In genomic region chr2:118830886-118831285, GRCh38 we compare ENCODE assay signal across 18 cellular contexts. TPM values are rescaled to one million over a fixed set of nuclear protein-coding genes. Genes with fewer than 3 reads are reported as not detected.
DNase-seq lines count a peak whose midpoint lies in the region; ATAC-seq lines count a peak whose summit lies in the region.
"Had no signal": no experiment of that assay in that cellular context is flagged by ENCODE, and none has a peak within 500 bp of the region (broad histone marks: within the 10 kb centered on the region; RNA-seq: fewer than 3 reads in every experiment).

No MANE protein-coding gene starts in this region.

- WGBS in mesenchymal stem cell = 43% methylated on average over 2 of the region's 2 CpGs

- peaks cover 22% of the 10 kb centered on the region for H3K4me1 ChIP-seq in SJSA1 (replicated peaks)
- peaks cover 9% of the 10 kb centered on the region for H3K4me1 ChIP-seq in mesenchymal stem cell (ENCODE audit: control insufficient read depth, insufficient read depth, low read depth, low read length)
- peaks cover 30% of the 10 kb centered on the region for H3K4me1 ChIP-seq in skeletal muscle satellite cell (ENCODE audit: control insufficient read depth, insufficient read depth, low read length)
- H3K4me1 ChIP-seq: Caco-2, HAP-1 had no signal

- H3K4me3 ChIP-seq in SJSA1 (no peak overlapping the region), mesenchymal stem cell (ENCODE audit: insufficient read depth in 1 of 2, low read depth in 1 of 2, low read length in 2 of 2) (peak overlapping the region in 1 of 2 experiments; percentile 52), skeletal muscle satellite cell (ENCODE audit: low read length) (no peak overlapping the region)
- H3K4me3 ChIP-seq: BLaER1, HAP-1 had no signal

- H4K8ac ChIP-seq in mesenchymal stem cell (ENCODE audit: low read length) = no peak overlapping the region

- no peak overlapping the region for H2AFZ ChIP-seq in mesenchymal stem cell (ENCODE audit: low read depth, low read length)

- no peak overlapping the region for H4K91ac ChIP-seq in mesenchymal stem cell (ENCODE audit: low read length)

- H3K9ac ChIP-seq in mesenchymal stem cell (ENCODE audit: low read length) (peak overlapping the region; percentile 74), skeletal muscle satellite cell (ENCODE audit: low read depth, low read length) (peak overlapping the region; percentile 2)
- H3K9ac ChIP-seq: BLaER1 had no signal

- H3K36me3 ChIP-seq in SJSA1 (no peaks in the 10 kb centered on the region), mesenchymal stem cell (ENCODE audit: control insufficient read depth in 1 of 2, insufficient read depth in 2 of 2, low read depth in 1 of 2, low read length in 2 of 2) (no peaks in the 10 kb centered on the region), skeletal muscle satellite cell (ENCODE audit: insufficient read depth, low read length) (no peaks in the 10 kb centered on the region)
- H3K36me3 ChIP-seq: BLaER1, HAP-1 had no signal

- no peak overlapping the region for H3K14ac ChIP-seq in mesenchymal stem cell (ENCODE audit: low read length in 2 of 2)

- no peak overlapping the region for H2BK120ac ChIP-seq in mesenchymal stem cell (ENCODE audit: low read depth, low read length)

- H3K4ac ChIP-seq in mesenchymal stem cell (ENCODE audit: low read depth in 1 of 2, low read length in 2 of 2) = no peak overlapping the region

- peak; percentile 17 for DNase-seq in AG08395 (ENCODE audit: low spot score)
- DNase-seq in SJSA1 (ENCODE audit: low read depth in 1 of 2, low spot score in 2 of 2) = no peak
- DNase-seq in mesenchymal stem cell = no peak
- no peak for DNase-seq in activated gamma-delta T cell treated with Interleukin-2 at 50 U/mL for 16 hours
- no peak for DNase-seq in T-helper 9 cell
- no peak for DNase-seq in NCI-H524 (lab: John Stamatoyannopoulos, UW)
- DNase-seq: AML-193; Caco-2; CD8-positive, alpha-beta memory T cell; DND-41; GDM1 had no signal

- H3K18ac ChIP-seq in mesenchymal stem cell (ENCODE audit: low read depth in 1 of 2, low read length in 2 of 2) = no peak overlapping the region

- H2BK5ac ChIP-seq in mesenchymal stem cell (ENCODE audit: low read depth, low read length, poor library complexity, severe bottlenecking) = no peak overlapping the region

- H3K27ac ChIP-seq in SJSA1 (0 out of 2 replicates have a peak overlapping the region, but pooled peaks have one; percentile 10), mesenchymal stem cell (ENCODE audit: low read length, poor library complexity, severe bottlenecking) (no peak overlapping the region)
- H3K27ac ChIP-seq: BLaER1, HL-60 had no signal

- no peak overlapping the region for H2BK12ac ChIP-seq in mesenchymal stem cell (ENCODE audit: low read length in 2 of 2)

- ATAC-seq in HG02610 (IDR thresholded peaks at IDR 0.05; ENCODE audit: unreplicated experiment) = no peak

- H2AK5ac ChIP-seq in mesenchymal stem cell (ENCODE audit: low read length, severe bottlenecking) = no peak overlapping the region

- H3K9me3 ChIP-seq in SJSA1 (replicated peaks) = no peaks in the 10 kb centered on the region
- H3K9me3 ChIP-seq in mesenchymal stem cell (ENCODE audit: control insufficient read depth, low read length) = no peaks in the 10 kb centered on the region
- H3K9me3 ChIP-seq in skeletal muscle satellite cell (replicated peaks; ENCODE audit: low read length) = no peaks in the 10 kb centered on the region
- H3K9me3 ChIP-seq: Caco-2, HAP-1 had no signal

- H2BK15ac ChIP-seq in mesenchymal stem cell (ENCODE audit: low read depth, poor library complexity, severe bottlenecking) = no peak overlapping the region

- no peak overlapping the region for H3K23ac ChIP-seq in mesenchymal stem cell (ENCODE audit: low read length in 2 of 2)

- H3K4me2 ChIP-seq in mesenchymal stem cell (ENCODE audit: low read length, poor library complexity, severe bottlenecking) (no peak overlapping the region), skeletal muscle satellite cell (ENCODE audit: low read length) (peak overlapping the region; percentile 60)
- H3K4me2 ChIP-seq: BLaER1 had no signal

- H3K27me3 ChIP-seq in SJSA1 (replicated peaks) = no peaks in the 10 kb centered on the region
- H3K27me3 ChIP-seq in mesenchymal stem cell (ENCODE audit: control insufficient read depth in 1 of 2, insufficient read depth in 1 of 2, low read length in 2 of 2) = peaks cover 0 to 53% of the 10 kb centered on the region in 2 experiments
- no peaks in the 10 kb centered on the region for H3K27me3 ChIP-seq in skeletal muscle satellite cell (ENCODE audit: control insufficient read depth, insufficient read depth, low read length)

- no peaks in the 10 kb centered on the region for H3K79me1 ChIP-seq in mesenchymal stem cell (replicated peaks; ENCODE audit: low read length, poor library complexity, severe bottlenecking)

RNA-seq across cellular contexts. Expression of gene EN1, which starts 16.6 kb away (rescaled TPM):
- total RNA-seq in SJSA1 (2014; rRNA removed; shearing (Covaris generic)) = 4.0 and 4.7 TPM in 2 replicates
- not detected for polyA plus RNA-seq in mesenchymal stem cell (2013, experiment 1 of 2)
- polyA plus RNA-seq in mesenchymal stem cell (2013, experiment 2 of 2) = not detected
- 3.8 and 6.3 TPM in 2 replicates for total RNA-seq in skeletal muscle satellite cell (2012; rRNA removed)
- total RNA-seq: CD8-positive, alpha-beta memory T cell; H1 had no signal
- polyA plus RNA-seq: AG04450; CD8-positive, alpha-beta memory T cell; H1 had no signal
